ENCODE assay signal across 8 cellular contexts in genomic region chr17:81665205-81666091, GRCh38. TPM values are rescaled to one million over a fixed set of nuclear protein-coding genes. Genes with fewer than 3 reads are reported as not detected.
DNase-seq lines count a peak whose midpoint lies in the region; ATAC-seq and TF ChIP-seq lines count a peak whose summit lies in the region.

No MANE protein-coding gene starts in this region.

- H3K4me1 Mint-ChIP-seq in Calu3 (ENCODE audit: low read depth, unreplicated experiment): peaks cover 23% of the 10 kb centered on the region

- H3K9me3 Mint-ChIP-seq in Calu3 (ENCODE audit: low read depth, unreplicated experiment): no peaks in the 10 kb centered on the region

- peak overlapping the region; percentile 62 for H3K27ac Mint-ChIP-seq in Calu3 (ENCODE audit: unreplicated experiment)

- no peaks in the 10 kb centered on the region for H3K4me1 ChIP-seq in iPS-20b (ENCODE audit: insufficient read depth, low read length)

- ATAC-seq in GM18858 (IDR thresholded peaks at IDR 0.05; ENCODE audit: unreplicated experiment): no peak

- POLR2A ChIA-PET in HEK293T (lab: Yijun Ruan, JAX): interaction anchor here (0.7 to 2.8 kb wide), 10 partner anchors 10 to 270 kb away, joined by 3 to 29 read pairs (median 5); partner anchors contain the start of genes ARL16, BAHCC1, HGS and MCRIP1

- BruUV-seq in Calu3 (replicated peaks; lab: Mats Ljungman, UMichigan): no TSS peak

- H3K9me3 ChIP-seq in iPS-20b (ENCODE audit: insufficient read depth, low read depth, low read length): no peaks in the 10 kb centered on the region

- peak overlapping the region; percentile 93 for H3K9ac ChIP-seq in iPS-20b (ENCODE audit: low read depth, low read length)

- H3K27ac ChIP-seq in iPS-20b (ENCODE audit: low read length): peak overlapping the region; percentile 30

- CTCF ChIA-PET in Calu3 (lab: Charles Lee): interaction anchor here (0.6 kb wide), 1 partner anchor 39 kb away, joined by 3 read pairs; no protein-coding TSS in a partner anchor
- CTCF ChIA-PET in HEK293T (lab: Yijun Ruan, JAX): no interaction called here

- DNase-seq in Calu3: peak; percentile 45
- peak; percentile 53 for DNase-seq in HEK293T (ENCODE audit: extremely low spot score)
- DNase-seq in RPMI8226: peak; percentile 57
- peak; percentile 21 for DNase-seq in amniotic epithelial cell (ENCODE audit: low read depth)
- peak; percentile 45 to 57 for DNase-seq in stimulated activated CD4-positive, alpha-beta T cell treated with anti-CD3 and anti-CD28 coated beads, Interleukin-1b, Interleukin-23, amount 100 ng/mL, for 4 hours (ENCODE audit: low read depth in 2 of 2)
- DNase-seq in cerebellum (ENCODE audit: low spot score): no peak

- H3K36me3 ChIP-seq in iPS-20b (ENCODE audit: insufficient read depth, low read depth, low read length): peaks cover 30% of the 10 kb centered on the region

- intact Hi-C loops in Calu3 (cut with micrococcal nuclease; ENCODE audit: unreplicated experiment): loop anchor here (2.0 kb wide), 1 partner anchor 29 kb away; the partner anchor contains the start of genes NPLOC4 and TSPAN10

- no peaks in the 10 kb centered on the region for H3K27me3 ChIP-seq in iPS-20b (ENCODE audit: insufficient read depth, low read length)

- peak overlapping the region; percentile 82 for H3K4me3 Mint-ChIP-seq in Calu3 (ENCODE audit: low read depth, unreplicated experiment)

- TF ChIP-seq CTCF in Calu3 (IDR thresholded peaks at IDR 0.05; ENCODE audit: unreplicated experiment): no peak

- no peaks in the 10 kb centered on the region for H3K27me3 Mint-ChIP-seq in Calu3 (ENCODE audit: unreplicated experiment)

- H3K4me3 ChIP-seq in iPS-20b (ENCODE audit: low read length): peak overlapping the region; percentile 96

- H3K36me3 Mint-ChIP-seq in Calu3 (ENCODE audit: insufficient read depth, unreplicated experiment): peaks cover 58% of the 10 kb centered on the region

TF ChIP-seq in HEK293T, 16 proteins besides CTCF, POLR2A, EP300 and RAD21:
- TF ChIP-seq FOXA1 (IDR thresholded peaks at IDR 0.05) (no peak), PKNOX1 (IDR thresholded peaks at IDR 0.05) (no peak), BHLHE40 (IDR thresholded peaks at IDR 0.05; ENCODE audit: borderline replicate concordance) (no peak), ZNF384 (IDR thresholded peaks at IDR 0.05) (no peak), HDGF (IDR thresholded peaks at IDR 0.05; ENCODE audit: borderline replicate concordance) (0 out of 2 replicates have a peak, but pooled peaks have one; percentile 57), SUZ12 (IDR thresholded peaks at IDR 0.05) (no peak), ELF4 (IDR thresholded peaks at IDR 0.05) (no peak), L3MBTL2 (conservative IDR thresholded peaks at IDR 0.05) (peak; percentile 97), NFRKB (IDR thresholded peaks at IDR 0.05) (no peak)

RNA-seq across cellular contexts. Expression of gene OXLD1, which starts 1.0 kb away (rescaled TPM):
- total RNA-seq in Calu3 (2022) (36.5 and 39.5 TPM in 2 replicates), cerebellum (5.5 TPM)

RNA-seq across cellular contexts. Expression of gene CCDC137, which starts 1.1 kb away (rescaled TPM):
- 37.5 and 37.8 TPM in 2 replicates for total RNA-seq in Calu3 (2022)
- total RNA-seq in cerebellum: 3.3 TPM

RNA-seq across cellular contexts. Expression of gene PDE6G, which starts 9.1 kb away (rescaled TPM):
- total RNA-seq in Calu3 (2022) (not detected in 2 replicates), cerebellum (not detected)

RNA-seq across cellular contexts. Expression of gene ARL16, which starts 18.1 kb away (rescaled TPM):
- 35.4 and 40.1 TPM in 2 replicates for total RNA-seq in Calu3 (2022)
- total RNA-seq in cerebellum: 29.0 TPM

RNA-seq across cellular contexts. Expression of gene HGS, which starts 18.4 kb away (rescaled TPM):
- total RNA-seq in Calu3 (2022): 160 and 167 TPM in 2 replicates
- 40.6 TPM for total RNA-seq in cerebellum
